Comparison of ENCODE assay signal across 1 cellular context in genomic region chr19:30226464-30227070, GRCh38.
A peak's percentile ranks its signal among the peaks of the same experiment; 100 is the strongest.
TF ChIP-seq lines count a peak whose summit lies in the region.

No MANE protein-coding gene starts in this region.

TF ChIP-seq in HEK293, 187 proteins besides CTCF, POLR2A, EP300 and RAD21 (continued from another document and continues in another):
- TF ChIP-seq ZNF513 (tag by site-specific recombination; IDR thresholded peaks at IDR 0.05) (no peak), HOXD13 (CRISPR knock-in tag; IDR thresholded peaks at IDR 0.05; ENCODE audit: borderline replicate concordance) (no peak), ZNF560 (tag by site-specific recombination; IDR thresholded peaks at IDR 0.05; ENCODE audit: borderline replicate concordance) (no peak), ZNF518A (tag by site-specific recombination; conservative IDR thresholded peaks at IDR 0.05; ENCODE audit: low read depth) (no peak), ZBTB7A (tag by site-specific recombination; IDR thresholded peaks at IDR 0.05; ENCODE audit: low read depth) (0 out of 2 replicates have a peak, but pooled peaks have one; percentile 20), ZFP69B (tag by site-specific recombination; IDR thresholded peaks at IDR 0.05) (peak; percentile 79), ZNF366 (tag by site-specific recombination; conservative IDR thresholded peaks at IDR 0.05) (no peak; the same call in none of the 2 replicates), ZNF114 (tag by site-specific recombination; IDR thresholded peaks at IDR 0.05) (no peak), ZNF585B (tag by site-specific recombination; IDR thresholded peaks at IDR 0.05) (no peak), BCL6B (tag by site-specific recombination; IDR thresholded peaks at IDR 0.05) (no peak), ZNF155 (tag by site-specific recombination; IDR thresholded peaks at IDR 0.05) (no peak), ZNF335 (tag by site-specific recombination; conservative IDR thresholded peaks at IDR 0.05) (peak; percentile 96), ZNF157 (tag by site-specific recombination; IDR thresholded peaks at IDR 0.05) (no peak), FEZF1 (tag by site-specific recombination; IDR thresholded peaks at IDR 0.05) (0 out of 2 replicates have a peak, but pooled peaks have one; percentile 26), GLI4 (tag by site-specific recombination; IDR thresholded peaks at IDR 0.05) (no peak), ZNF645 (tag by site-specific recombination; IDR thresholded peaks at IDR 0.05) (no peak), ZNF660 (tag by site-specific recombination; IDR thresholded peaks at IDR 0.05) (peak; percentile 86), ZNF311 (tag by site-specific recombination; IDR thresholded peaks at IDR 0.05; ENCODE audit: borderline replicate concordance) (no peak), ZNF239 (tag by site-specific recombination; IDR thresholded peaks at IDR 0.05) (no peak), ZBTB17 (tag by site-specific recombination; IDR thresholded peaks at IDR 0.05) (peak; percentile 84), ZNF510 (tag by site-specific recombination; IDR thresholded peaks at IDR 0.05; ENCODE audit: insufficient replicate concordance) (no peak), ZNF501 (tag by site-specific recombination; IDR thresholded peaks at IDR 0.05) (peak; percentile 57; the same call in 1 of the 2 replicates), ZNF2 (tag by site-specific recombination; IDR thresholded peaks at IDR 0.05) (peak; percentile 73), ZNF184 (tag by site-specific recombination; IDR thresholded peaks at IDR 0.05) (no peak), ZSCAN4 (tag by site-specific recombination; IDR thresholded peaks at IDR 0.05) (no peak; the same call in 1 of the 2 replicates), ZNF529 (tag by site-specific recombination; IDR thresholded peaks at IDR 0.05; ENCODE audit: insufficient replicate concordance) (no peak), ZNF677 (tag by site-specific recombination; IDR thresholded peaks at IDR 0.05) (no peak), PRDM2 (tag by site-specific recombination; IDR thresholded peaks at IDR 0.05; ENCODE audit: borderline replicate concordance) (no peak), ZNF391 (tag by site-specific recombination; IDR thresholded peaks at IDR 0.05; ENCODE audit: borderline replicate concordance, low read depth) (peak; percentile 61; the same call in 1 of the 2 replicates), ZNF654 (tag by site-specific recombination; IDR thresholded peaks at IDR 0.05; ENCODE audit: low read depth) (no peak), ZNF211 (tag by site-specific recombination; IDR thresholded peaks at IDR 0.05; ENCODE audit: low read depth) (no peak), ZSCAN18 (tag by site-specific recombination; IDR thresholded peaks at IDR 0.05) (peak; percentile 3; the same call in 1 of the 2 replicates), ZNF19 (tag by site-specific recombination; IDR thresholded peaks at IDR 0.05; ENCODE audit: low read depth) (no peak), ZNF174 (tag by site-specific recombination; IDR thresholded peaks at IDR 0.05) (no peak), ZNF629 (tag by site-specific recombination; IDR thresholded peaks at IDR 0.05) (peak; percentile 54; the same call in 1 of the 2 replicates), ZNF777 (tag by site-specific recombination; IDR thresholded peaks at IDR 0.05; ENCODE audit: borderline replicate concordance) (no peak), ZBTB20 (tag by site-specific recombination; IDR thresholded peaks at IDR 0.05) (peak; percentile 92), ZNF248 (tag by site-specific recombination; IDR thresholded peaks at IDR 0.05) (no peak), ZNF148 (tag by site-specific recombination; IDR thresholded peaks at IDR 0.05; ENCODE audit: borderline replicate concordance) (no peak), IKZF3 (tag by site-specific recombination; IDR thresholded peaks at IDR 0.05) (peak; percentile 94)
